ENCODE assay signal across 22 cellular contexts in the genomic region with DNA sequence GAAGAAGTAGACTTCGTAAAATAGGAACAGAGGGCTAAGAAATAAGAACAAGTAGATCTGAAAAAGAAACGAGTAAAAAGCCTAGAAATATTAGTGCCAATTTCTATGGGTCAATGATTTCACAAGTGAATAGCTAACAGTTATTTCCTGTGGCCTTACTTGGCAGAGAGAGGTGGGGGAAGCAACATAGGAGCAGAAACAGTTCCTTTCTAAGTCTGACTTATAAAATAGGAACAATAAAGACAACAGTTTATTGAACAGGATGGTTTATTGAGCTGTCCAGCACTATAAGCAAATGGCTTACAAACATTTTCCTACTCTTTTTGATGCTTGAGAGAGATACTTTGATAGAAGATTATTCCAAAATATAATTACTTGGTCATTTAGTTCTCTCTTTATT. TPM values are rescaled to one million over a fixed set of nuclear protein-coding genes. Genes with fewer than 3 reads are reported as not detected.
A peak's percentile ranks its signal among the peaks of the same experiment; 100 is the strongest.
DNase-seq lines count a peak whose midpoint lies in the region; ATAC-seq and TF ChIP-seq lines count a peak whose summit lies in the region.
"Had no signal": no experiment of that assay in that cellular context is flagged by ENCODE, and none has a peak within 500 bp of the region (broad histone marks: within the 10 kb centered on the region; RNA-seq: fewer than 3 reads in every experiment).

No MANE protein-coding gene starts in this region.

- peak; percentile 53 for ATAC-seq in GM19467 (IDR thresholded peaks at IDR 0.05; ENCODE audit: unreplicated experiment)
- ATAC-seq in activated CD4-positive, alpha-beta T cell treated with anti-CD3 and anti-CD28 coated beads for 36 hours = no peak
- ATAC-seq in GM18858 (IDR thresholded peaks at IDR 0.05; ENCODE audit: unreplicated experiment) = no peak
- no peak for ATAC-seq in HG02981 (IDR thresholded peaks at IDR 0.05; ENCODE audit: unreplicated experiment)
- ATAC-seq: gastroesophageal sphincter; naive thymus-derived CD8-positive, alpha-beta T cell had no signal

- no peak overlapping the region for H3K4me3 Mint-ChIP-seq in activated CD4-positive, alpha-beta T cell treated with anti-CD3 and anti-CD28 coated beads for 36 hours
- H3K4me3 Mint-ChIP-seq: activated B cell treated with CpG ODN at 0.5 μM for 24 hours; CD4-positive, alpha-beta memory T cell; naive thymus-derived CD8-positive, alpha-beta T cell had no signal

- H3K4me1 Mint-ChIP-seq in activated CD4-positive, alpha-beta T cell treated with anti-CD3 and anti-CD28 coated beads for 36 hours = no peaks in the 10 kb centered on the region
- H3K4me1 Mint-ChIP-seq: activated B cell treated with CpG ODN at 0.5 μM for 24 hours; CD4-positive, alpha-beta memory T cell; naive thymus-derived CD8-positive, alpha-beta T cell had no signal

- DNase-seq in ACHN (peak; percentile 50), NOMO-1 treated with dmso at 0.1 percent for 144 hours (lab: John Stamatoyannopoulos, UW; ENCODE audit: unreplicated experiment) (peak; percentile 19), fibroblast of the aortic adventitia (ENCODE audit: low read depth) (peak; percentile 11)
- no peak for DNase-seq in activated CD4-positive, alpha-beta T cell treated with anti-CD3 and anti-CD28 coated beads for 36 hours
- no peak for DNase-seq in activated effector memory CD4-positive, alpha-beta T cell treated with anti-CD3 and anti-CD28 coated beads, Interleukin-2, amount 50 U/mL, for 16 hours
- DNase-seq: activated B cell treated with CpG ODN at 0.5 μM for 24 hours; activated effector memory CD4-positive, alpha-beta T cell treated with Interleukin-2 at 50 U/mL for 16 hours; amygdala; CD4-positive, alpha-beta memory T cell; colonic mucosa; naive thymus-derived CD8-positive, alpha-beta T cell; NCI-H82; stimulated activated naive CD4-positive, alpha-beta T cell; upper lobe of left lung had no signal

- intact Hi-C loops in activated CD4-positive, alpha-beta T cell treated with anti-CD3 and anti-CD28 coated beads for 36 hours (cut with DNase I, micrococcal nuclease) = no loop called here

- POLR2A ChIA-PET in activated CD4-positive, alpha-beta T cell treated with anti-CD3 and anti-CD28 coated beads for 36 hours (lab: Charles Lee) = no interaction called here

- H3K36me3 Mint-ChIP-seq in activated CD4-positive, alpha-beta T cell treated with anti-CD3 and anti-CD28 coated beads for 36 hours (ENCODE audit: low read depth) = no peaks in the 10 kb centered on the region
- H3K36me3 Mint-ChIP-seq: CD4-positive, alpha-beta memory T cell; naive thymus-derived CD8-positive, alpha-beta T cell had no signal

- no peak overlapping the region for H3K27ac Mint-ChIP-seq in activated CD4-positive, alpha-beta T cell treated with anti-CD3 and anti-CD28 coated beads for 36 hours
- H3K27ac Mint-ChIP-seq: activated B cell treated with CpG ODN at 0.5 μM for 24 hours; CD4-positive, alpha-beta memory T cell; naive thymus-derived CD8-positive, alpha-beta T cell had no signal

- in situ Hi-C loops in ACHN (cut with HindIII; ENCODE audit: low pct_ligation_motif_present, low pct_unique_long_range_greater_than_20kb, low sequenced_read_pairs) = no loop called here

- TF ChIP-seq CTCF in fibroblast of the aortic adventitia (IDR thresholded peaks at IDR 0.05; ENCODE audit: insufficient read depth, low read length) = no peak

- no peaks in the 10 kb centered on the region for H3K9me3 Mint-ChIP-seq in activated CD4-positive, alpha-beta T cell treated with anti-CD3 and anti-CD28 coated beads for 36 hours (ENCODE audit: low read depth)
- H3K9me3 Mint-ChIP-seq: activated B cell treated with CpG ODN at 0.5 μM for 24 hours had no signal

- H3K4me3 ChIP-seq in fibroblast of the aortic adventitia (ENCODE audit: low read depth, low read length) = no peak overlapping the region
- H3K4me3 ChIP-seq: colonic mucosa, gastroesophageal sphincter, prostate gland, upper lobe of left lung had no signal

- H3K27me3 Mint-ChIP-seq in activated CD4-positive, alpha-beta T cell treated with anti-CD3 and anti-CD28 coated beads for 36 hours = no peaks in the 10 kb centered on the region
- H3K27me3 Mint-ChIP-seq: activated B cell treated with CpG ODN at 0.5 μM for 24 hours had no signal

- CTCF ChIA-PET in activated CD4-positive, alpha-beta T cell treated with anti-CD3 and anti-CD28 coated beads for 36 hours (lab: Charles Lee) = interaction anchor here (1.0 kb wide), 1 partner anchor 9 kb away, joined by 3 read pairs; no protein-coding TSS in a partner anchor

RNA-seq across cellular contexts. Expression of a gene that starts 37.9 kb away (rescaled TPM):
- 2.4 and 3.2 TPM in 2 replicates for total RNA-seq in fibroblast of the aortic adventitia (ENCODE audit: low replicate concordance)
- not detected for total RNA-seq in activated CD4-positive, alpha-beta T cell treated with anti-CD3 and anti-CD28 coated beads for 36 hours
- total RNA-seq: A673; activated B cell treated with CpG ODN at 0.5 μM for 24 hours; CD4-positive, alpha-beta memory T cell; lung microvascular endothelial cell; naive thymus-derived CD8-positive, alpha-beta T cell; T-helper 1 cell treated with Interleukin-12 subunit alpha and Interleukin-12 subunit beta and Interleukin-4 antibody, amounts not matched to agents 30 ng/mL and 1 ng/mL, for 36 hours had no signal

Comparison
In these comparisons a context has a peak if more than half of its experiments do, and no peak if none do; other contexts are left out.
1. DNase-seq: peak in ACHN (single experiment), NOMO-1 treated with dmso at 0.1 percent for 144 hours (single experiment) and fibroblast of the aortic adventitia (single experiment); none in activated CD4-positive, alpha-beta T cell treated with anti-CD3 and anti-CD28 coated beads for 36 hours (single experiment) and activated effector memory CD4-positive, alpha-beta T cell treated with anti-CD3 and anti-CD28 coated beads, Interleukin-2, amount 50 U/mL, for 16 hours (single experiment).